In genomic region chr1:115456441-115456961, GRCh38 we compare ENCODE assay signal across 14 cellular contexts.
DNase-seq lines count a peak whose midpoint lies in the region; ATAC-seq and TF ChIP-seq lines count a peak whose summit lies in the region.
"Had no signal": no experiment of that assay in that cellular context is flagged by ENCODE, and none has a peak within 500 bp of the region (broad histone marks: within the 10 kb centered on the region; RNA-seq: fewer than 3 reads in every experiment).

No MANE protein-coding gene starts in this region.

- peak overlapping the region; percentile 53 for H3K27ac ChIP-seq in HEK293 (ENCODE audit: extremely low read depth, low read depth, low read length)
- H3K27ac ChIP-seq: gastroesophageal sphincter, skin epidermis had no signal

- no peaks in the 10 kb centered on the region for H3K9me3 ChIP-seq in HEK293 (ENCODE audit: control insufficient read depth, insufficient read depth, low read depth, low read length)
- H3K9me3 ChIP-seq: gastroesophageal sphincter had no signal

- no peaks in the 10 kb centered on the region for H3K27me3 Mint-ChIP-seq in mesothelial cell of epicardium (ENCODE audit: low read depth)
- H3K27me3 Mint-ChIP-seq: activated CD4-positive, alpha-beta T cell treated with anti-CD3 and anti-CD28 coated beads for 36 hours had no signal

- POLR2A ChIA-PET in HEK293 (lab: Yijun Ruan, JAX): interaction anchor here (1.2 kb wide), 1 partner anchor 45 kb away, joined by 3 read pairs; no protein-coding TSS in a partner anchor

- H3K4me1 ChIP-seq in HEK293 (ENCODE audit: control insufficient read depth, insufficient read depth, low read length): peaks cover 19% of the 10 kb centered on the region

- no peaks in the 10 kb centered on the region for H3K36me3 ChIP-seq in HEK293 (ENCODE audit: control insufficient read depth in 2 of 2, insufficient read depth in 1 of 2, low read length in 2 of 2)
- H3K36me3 ChIP-seq: gastroesophageal sphincter had no signal

- H3K36me3 Mint-ChIP-seq in mesothelial cell of epicardium: no peaks in the 10 kb centered on the region

- ATAC-seq in HG03095 (IDR thresholded peaks at IDR 0.05; ENCODE audit: unreplicated experiment): no peak
- ATAC-seq: activated CD4-positive, alpha-beta T cell treated with anti-CD3 and anti-CD28 coated beads for 36 hours; gastroesophageal sphincter had no signal

- CTCF ChIA-PET in HEK293 (lab: Yijun Ruan, JAX): interaction anchor here (0.5 to 3.2 kb wide), 7 partner anchors 14 to 319 kb away, joined by 3 to 22 read pairs (median 4); no protein-coding TSS in a partner anchor

- peak overlapping the region; percentile 88 for H3K27ac Mint-ChIP-seq in mesothelial cell of epicardium
- H3K27ac Mint-ChIP-seq: activated CD4-positive, alpha-beta T cell treated with anti-CD3 and anti-CD28 coated beads for 36 hours had no signal

- peaks cover 48% of the 10 kb centered on the region for H3K4me1 Mint-ChIP-seq in mesothelial cell of epicardium
- H3K4me1 Mint-ChIP-seq: activated CD4-positive, alpha-beta T cell treated with anti-CD3 and anti-CD28 coated beads for 36 hours had no signal

- TF ChIP-seq CTCF in HEK293 (tag by site-specific recombination; IDR thresholded peaks at IDR 0.05): no peak
- no peak for TF ChIP-seq CTCF in mesothelial cell of epicardium (IDR thresholded peaks at IDR 0.05; ENCODE audit: unreplicated experiment)

- no peak overlapping the region for H3K4me3 ChIP-seq in HEK293 (ENCODE audit: low read depth, low read length)
- H3K4me3 ChIP-seq: gastroesophageal sphincter, skin epidermis had no signal

- no peaks in the 10 kb centered on the region for H3K9me3 Mint-ChIP-seq in mesothelial cell of epicardium

- peak; percentile 16 for DNase-seq in COR-L47 (lab: John Stamatoyannopoulos, UW)
- peak; percentile 44 for DNase-seq in astrocyte of the hippocampus (ENCODE audit: low read depth, low spot score)
- no peak for DNase-seq in mesothelial cell of epicardium (ENCODE audit: low spot score in 2 of 2, unreplicated experiment in 2 of 2)
- DNase-seq in SHP77 treated with DMSO at 0.1 percent for 48 hours (lab: John Stamatoyannopoulos, UW): no peak
- no peak for DNase-seq in NCI-H69 (lab: John Stamatoyannopoulos, UW)
- no peak for DNase-seq in middle frontal gyrus (ENCODE audit: extremely low spot score, low spot score)
- DNase-seq: activated CD4-positive, alpha-beta T cell treated with anti-CD3 and anti-CD28 coated beads for 36 hours; activated T-cell treated with anti-CD3 and anti-CD28 coated beads, Interleukin-2, amount 50 U/mL, for 48 hours; dermis blood vessel endothelial cell; NCI-H187 treated with DMSO at 0.1 percent for 48 hours had no signal

- no peak overlapping the region for H3K4me3 Mint-ChIP-seq in mesothelial cell of epicardium
- H3K4me3 Mint-ChIP-seq: activated CD4-positive, alpha-beta T cell treated with anti-CD3 and anti-CD28 coated beads for 36 hours had no signal

TF ChIP-seq in HEK293, 187 proteins besides CTCF, POLR2A, EP300 and RAD21:
- TF ChIP-seq ZNF274 (IDR thresholded peaks at IDR 0.05; ENCODE audit: low read length) (no peak), ZNF274 (tag by site-specific recombination; IDR thresholded peaks at IDR 0.05; ENCODE audit: borderline replicate concordance) (no peak), ZBTB20 (tag by site-specific recombination; IDR thresholded peaks at IDR 0.05) (0 out of 2 replicates have a peak, but pooled peaks have one; percentile 8), ZNF202 (tag by site-specific recombination; IDR thresholded peaks at IDR 0.05; ENCODE audit: borderline replicate concordance) (no peak)

Comparison
In these comparisons a context has a peak if more than half of its experiments do, and no peak if none do; other contexts are left out.
1. DNase-seq: peak in COR-L47 (single experiment) and astrocyte of the hippocampus (single experiment); none in mesothelial cell of epicardium (0 of 2), SHP77 treated with DMSO at 0.1 percent for 48 hours (single experiment), NCI-H69 (single experiment) and middle frontal gyrus (single experiment).